ENCODE assay signal across 1 cellular context in genomic region chr9:127897194-127897692, GRCh38.
TF ChIP-seq lines count a peak whose summit lies in the region.

No MANE protein-coding gene starts in this region.

TF ChIP-seq in H1, 55 proteins besides CTCF, POLR2A, EP300 and RAD21:
- TF ChIP-seq TBP (IDR thresholded peaks at IDR 0.05; ENCODE audit: low read depth, low read length): peak; percentile 73
- TF ChIP-seq CHD7 (IDR thresholded peaks at IDR 0.05; ENCODE audit: insufficient replicate concordance, low read length): no peak
- TF ChIP-seq MAX (IDR thresholded peaks at IDR 0.05): no peak
- TF ChIP-seq POLR2AphosphoS5 (IDR thresholded peaks at IDR 0.05; ENCODE audit: low read depth, low read length): peak; percentile 66
- peak; percentile 82 for TF ChIP-seq TAF1 (IDR thresholded peaks at IDR 0.05; ENCODE audit: low read depth, low read length)
- peak; percentile 48; the same call in 1 of the 2 replicates for TF ChIP-seq SP1 (IDR thresholded peaks at IDR 0.05; ENCODE audit: low read depth, low read length)
